In genomic region chr19:54420383-54421168, GRCh38 we compare ENCODE assay signal across 1 cellular context.
TF ChIP-seq lines count a peak whose summit lies in the region.

No MANE protein-coding gene starts in this region.

TF ChIP-seq in IMR-90, 13 proteins besides CTCF, POLR2A, EP300 and RAD21 (continued from another document):
- TF ChIP-seq MXI1 (IDR thresholded peaks at IDR 0.05; ENCODE audit: borderline replicate concordance, low read depth, low read length) = no peak
- no peak for TF ChIP-seq BHLHE40 (IDR thresholded peaks at IDR 0.05; ENCODE audit: low read depth, low read length)
- TF ChIP-seq CHD1 (IDR thresholded peaks at IDR 0.05; ENCODE audit: low read depth, low read length) = no peak
- no peak for TF ChIP-seq RCOR1 (IDR thresholded peaks at IDR 0.05; ENCODE audit: insufficient replicate concordance, low read length)
- TF ChIP-seq ELK1 (IDR thresholded peaks at IDR 0.05; ENCODE audit: borderline replicate concordance, low read depth, low read length) = no peak
- TF ChIP-seq RFX5 (IDR thresholded peaks at IDR 0.05; ENCODE audit: low read depth, low read length) = no peak
